1 cellular context compared by ENCODE assay signal in the genomic region with DNA sequence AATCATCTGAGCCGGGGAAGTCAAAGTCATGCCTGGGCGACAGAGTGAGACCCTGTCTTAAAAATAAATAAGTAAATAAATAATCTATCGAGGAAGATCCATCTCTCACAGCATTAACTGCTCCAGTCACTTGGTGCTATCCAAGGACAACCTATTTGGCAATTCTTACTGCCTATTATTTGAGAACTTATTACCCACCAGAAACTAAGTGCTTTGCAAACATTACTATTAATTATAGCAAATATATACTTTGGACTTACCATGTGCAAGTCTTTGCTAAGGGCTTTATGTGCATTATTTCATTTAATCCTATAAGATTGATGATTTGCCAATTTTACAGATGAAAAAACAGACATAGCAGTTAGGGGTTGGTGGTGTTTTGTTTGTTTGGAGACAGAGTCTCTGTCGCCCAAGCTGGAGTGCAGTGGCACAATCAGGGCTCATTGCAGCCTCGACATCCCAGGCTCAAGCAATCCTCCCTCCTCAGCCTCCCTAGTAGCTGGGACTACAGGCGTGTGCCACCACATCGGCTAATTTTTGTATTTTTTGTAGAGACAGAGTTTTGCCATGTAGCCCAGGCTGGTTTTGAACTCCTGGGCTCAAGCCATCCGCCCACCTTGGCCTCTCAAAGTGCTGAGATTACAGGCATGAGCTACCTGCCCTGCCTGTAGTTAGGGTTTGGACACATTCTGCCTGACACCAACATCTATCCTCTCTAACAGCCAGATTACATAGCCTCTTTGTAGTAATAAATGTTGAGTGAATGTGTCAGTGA.
TF ChIP-seq lines count a peak whose summit lies in the region.

No MANE protein-coding gene starts in this region.

TF ChIP-seq in liver, 16 proteins besides CTCF, POLR2A, EP300 and RAD21 (continued from another document):
- TF ChIP-seq, protein P1, sequence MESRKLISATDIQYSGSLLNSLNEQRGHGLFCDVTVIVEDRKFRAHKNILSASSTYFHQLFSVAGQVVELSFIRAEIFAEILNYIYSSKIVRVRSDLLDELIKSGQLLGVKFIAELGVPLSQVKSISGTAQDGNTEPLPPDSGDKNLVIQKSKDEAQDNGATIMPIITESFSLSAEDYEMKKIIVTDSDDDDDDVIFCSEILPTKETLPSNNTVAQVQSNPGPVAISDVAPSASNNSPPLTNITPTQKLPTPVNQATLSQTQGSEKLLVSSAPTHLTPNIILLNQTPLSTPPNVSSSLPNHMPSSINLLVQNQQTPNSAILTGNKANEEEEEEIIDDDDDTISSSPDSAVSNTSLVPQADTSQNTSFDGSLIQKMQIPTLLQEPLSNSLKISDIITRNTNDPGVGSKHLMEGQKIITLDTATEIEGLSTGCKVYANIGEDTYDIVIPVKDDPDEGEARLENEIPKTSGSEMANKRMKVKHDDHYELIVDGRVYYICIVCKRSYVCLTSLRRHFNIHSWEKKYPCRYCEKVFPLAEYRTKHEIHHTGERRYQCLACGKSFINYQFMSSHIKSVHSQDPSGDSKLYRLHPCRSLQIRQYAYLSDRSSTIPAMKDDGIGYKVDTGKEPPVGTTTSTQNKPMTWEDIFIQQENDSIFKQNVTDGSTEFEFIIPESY (IDR thresholded peaks at IDR 0.05), result no peak
- TF ChIP-seq FOXA2 (IDR thresholded peaks at IDR 0.05) (no peak), HNF4A (conservative IDR thresholded peaks at IDR 0.05) (no peak), TAF1 (conservative IDR thresholded peaks at IDR 0.05) (no peak), GABPA (IDR thresholded peaks at IDR 0.05 in 1 of 2, conservative IDR thresholded peaks at IDR 0.05 in 1 of 2) (no peak)
- TF ChIP-seq, protein P2, sequence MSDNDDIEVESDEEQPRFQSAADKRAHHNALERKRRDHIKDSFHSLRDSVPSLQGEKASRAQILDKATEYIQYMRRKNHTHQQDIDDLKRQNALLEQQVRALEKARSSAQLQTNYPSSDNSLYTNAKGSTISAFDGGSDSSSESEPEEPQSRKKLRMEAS (IDR thresholded peaks at IDR 0.05), result no peak
- TF ChIP-seq, protein P3, sequence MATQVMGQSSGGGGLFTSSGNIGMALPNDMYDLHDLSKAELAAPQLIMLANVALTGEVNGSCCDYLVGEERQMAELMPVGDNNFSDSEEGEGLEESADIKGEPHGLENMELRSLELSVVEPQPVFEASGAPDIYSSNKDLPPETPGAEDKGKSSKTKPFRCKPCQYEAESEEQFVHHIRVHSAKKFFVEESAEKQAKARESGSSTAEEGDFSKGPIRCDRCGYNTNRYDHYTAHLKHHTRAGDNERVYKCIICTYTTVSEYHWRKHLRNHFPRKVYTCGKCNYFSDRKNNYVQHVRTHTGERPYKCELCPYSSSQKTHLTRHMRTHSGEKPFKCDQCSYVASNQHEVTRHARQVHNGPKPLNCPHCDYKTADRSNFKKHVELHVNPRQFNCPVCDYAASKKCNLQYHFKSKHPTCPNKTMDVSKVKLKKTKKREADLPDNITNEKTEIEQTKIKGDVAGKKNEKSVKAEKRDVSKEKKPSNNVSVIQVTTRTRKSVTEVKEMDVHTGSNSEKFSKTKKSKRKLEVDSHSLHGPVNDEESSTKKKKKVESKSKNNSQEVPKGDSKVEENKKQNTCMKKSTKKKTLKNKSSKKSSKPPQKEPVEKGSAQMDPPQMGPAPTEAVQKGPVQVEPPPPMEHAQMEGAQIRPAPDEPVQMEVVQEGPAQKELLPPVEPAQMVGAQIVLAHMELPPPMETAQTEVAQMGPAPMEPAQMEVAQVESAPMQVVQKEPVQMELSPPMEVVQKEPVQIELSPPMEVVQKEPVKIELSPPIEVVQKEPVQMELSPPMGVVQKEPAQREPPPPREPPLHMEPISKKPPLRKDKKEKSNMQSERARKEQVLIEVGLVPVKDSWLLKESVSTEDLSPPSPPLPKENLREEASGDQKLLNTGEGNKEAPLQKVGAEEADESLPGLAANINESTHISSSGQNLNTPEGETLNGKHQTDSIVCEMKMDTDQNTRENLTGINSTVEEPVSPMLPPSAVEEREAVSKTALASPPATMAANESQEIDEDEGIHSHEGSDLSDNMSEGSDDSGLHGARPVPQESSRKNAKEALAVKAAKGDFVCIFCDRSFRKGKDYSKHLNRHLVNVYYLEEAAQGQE (IDR thresholded peaks at IDR 0.05), result no peak
